In genomic region chr9:114434878-114435311, GRCh38 we compare ENCODE assay signal across 9 cellular contexts. TPM values are rescaled to one million over a fixed set of nuclear protein-coding genes. Genes with fewer than 3 reads are reported as not detected.
A peak's percentile ranks its signal among the peaks of the same experiment; 100 is the strongest.
DNase-seq lines count a peak whose midpoint lies in the region; ATAC-seq and TF ChIP-seq lines count a peak whose summit lies in the region.
"Had no signal": no experiment of that assay in that cellular context is flagged by ENCODE, and none has a peak within 500 bp of the region (broad histone marks: within the 10 kb centered on the region; RNA-seq: fewer than 3 reads in every experiment).

No MANE protein-coding gene starts in this region.

- POLR2A ChIA-PET in CD4-positive, alpha-beta T cell (lab: Charles Lee): interaction anchor here (1.3 kb wide), 1 partner anchor 218 kb away, joined by 9 read pairs; no protein-coding TSS in a partner anchor

- peak; percentile 45 for TF ChIP-seq CTCF in CD4-positive, alpha-beta T cell (IDR thresholded peaks at IDR 0.05)

- no peak overlapping the region for H3K4ac ChIP-seq in mesendoderm (ENCODE audit: low read depth, low read length)

- H3K27me3 ChIP-seq in CD4-positive, alpha-beta T cell (ENCODE audit: control insufficient read depth, insufficient read depth, low read length): no peaks in the 10 kb centered on the region
- no peaks in the 10 kb centered on the region for H3K27me3 ChIP-seq in mesendoderm (ENCODE audit: insufficient read depth, low read length, poor library complexity)

- H3K36me3 Mint-ChIP-seq in CD4-positive, alpha-beta T cell (ENCODE audit: low read depth): no peaks in the 10 kb centered on the region

- CTCF ChIA-PET in CD4-positive, alpha-beta T cell (lab: Charles Lee): interaction anchor here (1.3 to 2.6 kb wide), 2 partner anchors 29 to 218 kb away, joined by 4 to 6 read pairs; no protein-coding TSS in a partner anchor

- no peak overlapping the region for H3K4me3 ChIP-seq in mesendoderm (ENCODE audit: low read length)
- H3K4me3 ChIP-seq: lung had no signal

- H3K4me2 ChIP-seq in mesendoderm (ENCODE audit: low read length): no peak overlapping the region

- H3K18ac ChIP-seq in mesendoderm (ENCODE audit: low read length): no peak overlapping the region

- H3K27me3 Mint-ChIP-seq in CD4-positive, alpha-beta T cell: no peaks in the 10 kb centered on the region

- H4K5ac ChIP-seq in mesendoderm (ENCODE audit: low read length): no peak overlapping the region

- no peak for DNase-seq in CD4-positive, alpha-beta T cell
- DNase-seq in H4 (ENCODE audit: low spot score) (peak; percentile 31), NCI-H748 (lab: John Stamatoyannopoulos, UW; ENCODE audit: unreplicated experiment) (peak; percentile 57), cerebellum (ENCODE audit: low spot score) (peak; percentile 60), mesendoderm (peak; percentile 81), T1000 (lab: John Stamatoyannopoulos, UW) (no peak)

- H3K23ac ChIP-seq in mesendoderm (ENCODE audit: low read length): no peak overlapping the region

- H2BK5ac ChIP-seq in mesendoderm (ENCODE audit: low read length): no peak overlapping the region

- no peak overlapping the region for H3K4me3 Mint-ChIP-seq in CD4-positive, alpha-beta T cell

- H4K8ac ChIP-seq in mesendoderm (ENCODE audit: low read depth, low read length): no peak overlapping the region

- H2AK5ac ChIP-seq in mesendoderm (ENCODE audit: low read length): no peak overlapping the region

- H3K36me3 ChIP-seq in mesendoderm (ENCODE audit: control insufficient read depth, insufficient read depth, low read length): no peaks in the 10 kb centered on the region

- no peak overlapping the region for H3K27ac Mint-ChIP-seq in CD4-positive, alpha-beta T cell

- H3K56ac ChIP-seq in mesendoderm (ENCODE audit: low read length): no peak overlapping the region

- no peaks in the 10 kb centered on the region for H3K79me2 ChIP-seq in mesendoderm (ENCODE audit: control insufficient read depth, insufficient read depth, low read length)

- no peaks in the 10 kb centered on the region for H3K9me3 Mint-ChIP-seq in CD4-positive, alpha-beta T cell

- H2BK120ac ChIP-seq in mesendoderm (ENCODE audit: low read depth, low read length): no peak overlapping the region

- H3K4me1 ChIP-seq in mesendoderm (ENCODE audit: control insufficient read depth, low read depth, low read length): no peaks in the 10 kb centered on the region

- intact Hi-C loops in CD4-positive, alpha-beta T cell (cut with DNase I, micrococcal nuclease): loop anchor here in 1 of 2 experiments (1.0 to 5.0 kb wide), 2 partner anchors 72 to 218 kb away; partner anchors contain the start of gene WHRN

- no peak overlapping the region for H3K9ac ChIP-seq in mesendoderm (ENCODE audit: low read length)

- H3K79me1 ChIP-seq in mesendoderm (ENCODE audit: low read length): no peaks in the 10 kb centered on the region

- H3K4me1 Mint-ChIP-seq in CD4-positive, alpha-beta T cell (ENCODE audit: low read depth): peaks cover 5% of the 10 kb centered on the region

- H3K27ac ChIP-seq in CD4-positive, alpha-beta T cell (ENCODE audit: low read depth, low read length): no peak overlapping the region
- H3K27ac ChIP-seq in mesendoderm (ENCODE audit: low read depth, low read length): no peak overlapping the region

- no peak for ATAC-seq in CD4-positive, alpha-beta T cell (ENCODE audit: poor library complexity)
- ATAC-seq in HG03378 (IDR thresholded peaks at IDR 0.05; ENCODE audit: unreplicated experiment): no peak
- ATAC-seq in HG03520 (IDR thresholded peaks at IDR 0.05; ENCODE audit: unreplicated experiment): no peak

- H2BK15ac ChIP-seq in mesendoderm (replicated peaks; ENCODE audit: low read depth): no peak overlapping the region

- H3K9me3 ChIP-seq in CD4-positive, alpha-beta T cell (ENCODE audit: control insufficient read depth, low read length): no peaks in the 10 kb centered on the region

- WGBS in mesendoderm (ENCODE audit: extremely low coverage, insufficient coverage, low lambda C conversion rate): no CpG with 5 or more reads among the region's 9 CpGs

RNA-seq across cellular contexts. Expression of gene AKNA, which starts 47.1 kb away (rescaled TPM):
- total RNA-seq in CD4-positive, alpha-beta T cell: 100 to 1,000 TPM; 247 to 258 TPM
- total RNA-seq in H4 (2014; rRNA removed; shearing (Covaris generic)): 2.3 and 3.4 TPM in 2 replicates
- total RNA-seq in cerebellum: 10.6 TPM
- polyA plus RNA-seq in mesendoderm (2013, experiment 1 of 2): 9.6 TPM
- polyA plus RNA-seq in mesendoderm (2013, experiment 2 of 2): 10.0 TPM

Comparison
In these comparisons a context has a peak if more than half of its experiments do, and no peak if none do; other contexts are left out.
1. DNase-seq: peak in H4 (single experiment), NCI-H748 (single experiment), cerebellum (single experiment) and mesendoderm (single experiment); none in CD4-positive, alpha-beta T cell (0 of 10) and T1000 (single experiment).
2. RNA of gene AKNA, which starts 47.1 kb away (total RNA-seq): 247 to 258 TPM in CD4-positive, alpha-beta T cell; 10.6 TPM in cerebellum (single experiment) and 2.3 to 3.4 TPM in H4; every median in the first group is over 10 times any median in the second.